8 cellular contexts compared by ENCODE assay signal in the genomic region with DNA sequence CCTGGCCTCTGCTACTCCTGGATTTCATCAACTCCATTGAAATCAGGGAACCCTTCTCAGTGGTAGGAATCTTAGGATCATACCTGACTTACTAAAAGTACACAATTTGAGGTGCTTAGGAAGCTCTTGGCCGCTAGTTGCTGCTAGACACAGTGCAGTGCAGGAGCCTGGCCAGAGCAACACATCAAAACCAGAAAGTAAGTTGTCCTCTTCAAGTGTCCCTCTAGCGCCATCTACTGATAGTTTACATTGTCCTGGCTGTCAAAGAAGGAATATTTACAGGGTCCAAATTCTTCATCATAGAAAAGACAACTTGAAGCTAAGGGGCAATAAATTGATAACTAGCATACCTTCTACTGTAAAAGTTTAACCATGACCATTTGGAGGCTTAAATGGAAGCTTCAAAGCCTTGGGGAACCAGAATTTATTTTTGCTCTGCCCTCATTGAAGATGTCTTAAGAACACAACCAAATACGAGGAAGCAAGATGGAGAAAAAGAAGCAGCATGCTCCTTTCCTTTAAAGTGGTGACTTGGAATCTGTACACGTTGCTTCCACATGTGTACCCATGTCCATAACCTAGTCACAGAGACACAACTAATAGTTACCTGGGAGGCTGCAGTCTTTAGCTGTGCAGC.
DNase-seq lines count a peak whose midpoint lies in the region; ATAC-seq and TF ChIP-seq lines count a peak whose summit lies in the region.

No MANE protein-coding gene starts in this region.

- DNase-seq in DMS153 (lab: John Stamatoyannopoulos, UW), result peak; percentile 73
- peak; percentile 45 for DNase-seq in NCI-H2196 (lab: John Stamatoyannopoulos, UW; ENCODE audit: unreplicated experiment)
- peak; percentile 68 for DNase-seq in WTC11 (ENCODE audit: low spot score)
- no peak for DNase-seq in left ventricle myocardium inferior
- DNase-seq in sciatic nerve (ENCODE audit: low spot score), result no peak
- no peak for DNase-seq in stimulated activated CD4-positive, alpha-beta T cell treated with anti-CD3 and anti-CD28 coated beads, Interleukin-2, amount 100 ng/mL, for 48 hours

- peak; percentile 93 for ATAC-seq in GM19438 (IDR thresholded peaks at IDR 0.05; ENCODE audit: low read depth, unreplicated experiment)
- ATAC-seq in HG03354 (IDR thresholded peaks at IDR 0.05; ENCODE audit: poor library complexity, severe bottlenecking, unreplicated experiment), result peak; percentile 99
- peak; percentile 100 for ATAC-seq in WTC11
- peak; percentile 46 for ATAC-seq in sciatic nerve

- H3K27ac Mint-ChIP-seq in WTC11, result peak overlapping the region; percentile 45; the same call in 1 of the 2 replicates

- POLR2A ChIA-PET in WTC11 (lab: Charles Lee), result no interaction called here

- TF ChIP-seq CTCF in WTC11 (IDR thresholded peaks at IDR 0.05) (peak; percentile 84), left ventricle myocardium inferior (IDR thresholded peaks at IDR 0.05; ENCODE audit: borderline replicate concordance) (peak; percentile 83)

- H3K27me3 Mint-ChIP-seq in WTC11 (ENCODE audit: low read depth), result no peaks in the 10 kb centered on the region

- H3K9me3 ChIP-seq in left ventricle myocardium inferior (replicated peaks), result no peaks in the 10 kb centered on the region

- H3K36me3 Mint-ChIP-seq in WTC11, result peaks cover 18% of the 10 kb centered on the region

- no peak overlapping the region for H3K4me3 Mint-ChIP-seq in WTC11

- intact Hi-C loops in left ventricle myocardium inferior (cut with micrococcal nuclease), result loop anchor here (10.0 kb wide), 1 partner anchor 405 kb away; no protein-coding TSS in a partner anchor
- intact Hi-C loops in sciatic nerve (cut with DNase I), result no loop called here

- CTCF ChIA-PET in WTC11 (lab: Charles Lee), result interaction anchor here (0.6 to 2.0 kb wide), 23 partner anchors 8 to 922 kb away, joined by 3 to 21 read pairs (median 4); no protein-coding TSS in a partner anchor

- no peak overlapping the region for H3K4me3 ChIP-seq in left ventricle myocardium inferior

- H3K9me3 Mint-ChIP-seq in WTC11, result peaks cover 21% of the 10 kb centered on the region

- no peaks in the 10 kb centered on the region for H3K4me1 ChIP-seq in left ventricle myocardium inferior

- peaks cover 16% of the 10 kb centered on the region for H3K4me1 Mint-ChIP-seq in WTC11

- no peak overlapping the region for H3K27ac ChIP-seq in left ventricle myocardium inferior (replicated peaks)

- no peaks in the 10 kb centered on the region for H3K36me3 ChIP-seq in left ventricle myocardium inferior

- H3K27me3 ChIP-seq in left ventricle myocardium inferior (ENCODE audit: low read depth), result no peaks in the 10 kb centered on the region

TF ChIP-seq in WTC11, 78 proteins besides CTCF, POLR2A, EP300 and RAD21:
- no peak for TF ChIP-seq NR1H2 (CRISPR knock-in tag; IDR thresholded peaks at IDR 0.05)
- no peak for TF ChIP-seq ZNF121 (CRISPR knock-in tag; IDR thresholded peaks at IDR 0.05)
- TF ChIP-seq SP1 (CRISPR knock-in tag; conservative IDR thresholded peaks at IDR 0.05), result 0 out of 2 replicates have a peak, but pooled peaks have one; percentile 27

Comparison
In these comparisons a context has a peak if more than half of its experiments do, and no peak if none do; other contexts are left out.
1. DNase-seq: peak in DMS153 (single experiment), NCI-H2196 (single experiment) and WTC11 (single experiment); none in left ventricle myocardium inferior (single experiment), sciatic nerve (single experiment) and stimulated activated CD4-positive, alpha-beta T cell treated with anti-CD3 and anti-CD28 coated beads, Interleukin-2, amount 100 ng/mL, for 48 hours (0 of 2).
2. ATAC-seq: peak in every context shown above with its lines; median percentile 100 in WTC11; 99 in HG03354; 93 in GM19438; 46 in sciatic nerve.